Comparison of ENCODE assay signal across 7 cellular contexts in the genomic region with DNA sequence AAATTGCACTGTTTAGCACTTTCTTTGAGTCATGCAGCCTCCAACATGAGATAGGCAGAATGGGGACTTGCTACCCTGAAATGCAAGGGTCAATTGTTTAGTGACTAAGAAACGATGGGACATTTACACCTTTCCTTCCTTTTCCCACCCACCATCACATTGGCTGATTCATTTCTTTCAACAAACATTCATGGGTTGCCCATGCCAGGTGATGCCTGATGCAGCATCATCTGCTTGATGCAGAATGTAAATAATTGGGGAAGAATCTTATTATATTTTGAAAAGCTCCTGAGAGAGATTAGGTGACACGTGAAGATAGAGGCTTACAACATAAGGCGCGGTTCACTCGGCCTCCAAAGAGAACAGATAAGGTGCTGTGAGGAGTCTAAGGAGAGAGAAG.
"Had no signal": no experiment of that assay in that cellular context is flagged by ENCODE, and none has a peak within 500 bp of the region (broad histone marks: within the 10 kb centered on the region; RNA-seq: fewer than 3 reads in every experiment).

No MANE protein-coding gene starts in this region.

- H3K4me2 ChIP-seq: GM23338 had no signal

- DNase-seq: H9, HCEC 1CT, IMR-90 had no signal

- FAIRE-seq: H1, H54, HTR-8/SVneo had no signal

- H2AFZ ChIP-seq: GM23338 had no signal

- ATAC-seq: GM23338 had no signal

- H3K4me3 ChIP-seq: GM23338 had no signal
